ENCODE assay signal across 16 cellular contexts in the genomic region with DNA sequence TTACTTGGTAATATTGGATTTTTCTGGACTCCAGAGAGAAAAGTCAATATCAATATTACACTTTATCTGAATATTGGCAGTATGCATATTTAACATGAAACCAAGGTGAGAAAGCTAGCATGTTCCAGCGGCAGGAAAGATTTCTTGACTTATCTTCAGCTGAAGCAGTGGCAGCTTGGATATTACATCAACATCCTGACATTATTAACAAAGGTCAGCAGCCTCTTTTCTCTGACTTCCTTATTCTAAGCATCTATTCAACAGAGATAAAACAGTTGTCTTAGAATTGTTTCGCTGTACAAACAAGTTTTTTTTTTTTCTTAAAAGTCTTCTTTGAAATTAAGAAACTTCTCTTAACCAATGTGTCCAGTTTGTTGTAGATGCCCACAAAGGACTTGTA. TPM values are rescaled to one million over a fixed set of nuclear protein-coding genes. Genes with fewer than 3 reads are reported as not detected.
DNase-seq lines count a peak whose midpoint lies in the region; ATAC-seq and TF ChIP-seq lines count a peak whose summit lies in the region.
"Had no signal": no experiment of that assay in that cellular context is flagged by ENCODE, and none has a peak within 500 bp of the region (broad histone marks: within the 10 kb centered on the region; RNA-seq: fewer than 3 reads in every experiment).

No MANE protein-coding gene starts in this region.

- H3K36me3 Mint-ChIP-seq in activated naive CD8-positive, alpha-beta T cell treated with anti-CD3 and anti-CD28 coated beads, Interleukin-2, amount 10 ng/mL, durations not matched to agents 7 days and 5 days: no peaks in the 10 kb centered on the region
- H3K36me3 Mint-ChIP-seq in activated naive CD8-positive, alpha-beta T cell treated with anti-CD3 and anti-CD28 coated beads, Interleukin-2, amount 50 U/mL, for 24 hours (ENCODE audit: low read depth): no peaks in the 10 kb centered on the region
- no peaks in the 10 kb centered on the region for H3K36me3 Mint-ChIP-seq in CD4-positive, alpha-beta memory T cell
- H3K36me3 Mint-ChIP-seq: memory B cell had no signal

- H3K4me1 Mint-ChIP-seq in activated naive CD8-positive, alpha-beta T cell treated with anti-CD3 and anti-CD28 coated beads, Interleukin-2, amount 10 ng/mL, durations not matched to agents 7 days and 5 days: peaks cover 13% of the 10 kb centered on the region
- peaks cover 12% of the 10 kb centered on the region for H3K4me1 Mint-ChIP-seq in activated naive CD8-positive, alpha-beta T cell treated with anti-CD3 and anti-CD28 coated beads, Interleukin-2, amount 50 U/mL, for 24 hours
- H3K4me1 Mint-ChIP-seq in CD4-positive, alpha-beta memory T cell: peaks cover 2 to 13% (median 5%) of the 10 kb centered on the region in 4 donors
- H3K4me1 Mint-ChIP-seq: memory B cell had no signal

- DNase-seq in activated naive CD8-positive, alpha-beta T cell treated with anti-CD3 and anti-CD28 coated beads, Interleukin-2, amount 10 ng/mL, durations not matched to agents 7 days and 5 days: no peak
- no peak for DNase-seq in activated naive CD8-positive, alpha-beta T cell treated with anti-CD3 and anti-CD28 coated beads, Interleukin-2, amount 50 U/mL, for 24 hours
- DNase-seq in SK-N-MC (ENCODE audit: low read depth, low spot score) (no peak), fibroblast of villous mesenchyme (ENCODE audit: low read depth) (peak; percentile 56), stomach (no peak), NAMALWA (ENCODE audit: low spot score) (no peak)
- DNase-seq in CD4-positive, alpha-beta memory T cell: no peak
- DNase-seq: activated CD4-positive, alpha-beta T cell treated with anti-CD3 and anti-CD28 coated beads for 4 hours; activated gamma-delta T cell treated with Interleukin-2 at 50 U/mL for 16 hours; cortex of kidney; glutamatergic neuron; NCI-H510A treated with DMSO at 0.1 percent for 48 hours; psoas muscle had no signal

- H3K27ac ChIP-seq in SK-N-MC (no peak overlapping the region), stomach (peak overlapping the region in 3 of 5 donors; percentile 4 to 85 (median 43))
- H3K27ac ChIP-seq in CD4-positive, alpha-beta memory T cell (ENCODE audit: low read depth, low read length): no peak overlapping the region
- H3K27ac ChIP-seq: psoas muscle, thoracic aorta had no signal

- no peaks in the 10 kb centered on the region for H3K27me3 Mint-ChIP-seq in activated naive CD8-positive, alpha-beta T cell treated with anti-CD3 and anti-CD28 coated beads, Interleukin-2, amount 10 ng/mL, durations not matched to agents 7 days and 5 days
- no peaks in the 10 kb centered on the region for H3K27me3 Mint-ChIP-seq in activated naive CD8-positive, alpha-beta T cell treated with anti-CD3 and anti-CD28 coated beads, Interleukin-2, amount 50 U/mL, for 24 hours
- H3K27me3 Mint-ChIP-seq in CD4-positive, alpha-beta memory T cell: peaks cover 0 to 3% of the 10 kb centered on the region in 2 donors

- H3K9me3 ChIP-seq in SK-N-MC (ENCODE audit: low read depth, low read length) (no peaks in the 10 kb centered on the region), stomach (no peaks in the 10 kb centered on the region)
- H3K9me3 ChIP-seq in CD4-positive, alpha-beta memory T cell (ENCODE audit: control insufficient read depth in 1 of 2, low read length in 2 of 2): no peaks in the 10 kb centered on the region
- H3K9me3 ChIP-seq: psoas muscle, thoracic aorta had no signal

- peaks cover 14 to 66% (median 37%) of the 10 kb centered on the region in 4 donors for H3K4me1 ChIP-seq in stomach
- peaks cover 3% of the 10 kb centered on the region for H3K4me1 ChIP-seq in CD4-positive, alpha-beta memory T cell (ENCODE audit: insufficient read depth, low read length)

- TF ChIP-seq EP300 in stomach (IDR thresholded peaks at IDR 0.05): no peak

- POLR2A ChIA-PET in activated naive CD8-positive, alpha-beta T cell treated with anti-CD3 and anti-CD28 coated beads, Interleukin-2, amount 10 ng/mL, durations not matched to agents 7 days and 5 days (lab: Charles Lee): no interaction called here
- POLR2A ChIA-PET in CD4-positive, alpha-beta memory T cell (lab: Charles Lee; ENCODE audit: partially characterized antibody): no interaction called here

- no peaks in the 10 kb centered on the region for H3K36me3 ChIP-seq in SK-N-MC (ENCODE audit: insufficient read depth, low read length)
- no peaks in the 10 kb centered on the region for H3K36me3 ChIP-seq in stomach
- no peaks in the 10 kb centered on the region for H3K36me3 ChIP-seq in CD4-positive, alpha-beta memory T cell (ENCODE audit: insufficient read depth, low read length)
- H3K36me3 ChIP-seq: thoracic aorta had no signal

- no peak for ATAC-seq in activated naive CD8-positive, alpha-beta T cell treated with anti-CD3 and anti-CD28 coated beads, Interleukin-2, amount 10 ng/mL, durations not matched to agents 7 days and 5 days (ENCODE audit: low read depth)
- no peak for ATAC-seq in activated naive CD8-positive, alpha-beta T cell treated with anti-CD3 and anti-CD28 coated beads, Interleukin-2, amount 50 U/mL, for 24 hours
- no peak for ATAC-seq in GM21576 (IDR thresholded peaks at IDR 0.05; ENCODE audit: unreplicated experiment)
- ATAC-seq: psoas muscle had no signal

- H3K9ac ChIP-seq in SK-N-MC (ENCODE audit: insufficient read length): peak overlapping the region; percentile 16

- H3K4me3 Mint-ChIP-seq in activated naive CD8-positive, alpha-beta T cell treated with anti-CD3 and anti-CD28 coated beads, Interleukin-2, amount 10 ng/mL, durations not matched to agents 7 days and 5 days: peak overlapping the region; percentile 15
- no peak overlapping the region for H3K4me3 Mint-ChIP-seq in activated naive CD8-positive, alpha-beta T cell treated with anti-CD3 and anti-CD28 coated beads, Interleukin-2, amount 50 U/mL, for 24 hours
- no peak overlapping the region for H3K4me3 Mint-ChIP-seq in CD4-positive, alpha-beta memory T cell
- H3K4me3 Mint-ChIP-seq: memory B cell had no signal

- no peaks in the 10 kb centered on the region for H3K9me3 Mint-ChIP-seq in activated naive CD8-positive, alpha-beta T cell treated with anti-CD3 and anti-CD28 coated beads, Interleukin-2, amount 10 ng/mL, durations not matched to agents 7 days and 5 days
- H3K9me3 Mint-ChIP-seq in activated naive CD8-positive, alpha-beta T cell treated with anti-CD3 and anti-CD28 coated beads, Interleukin-2, amount 50 U/mL, for 24 hours: no peaks in the 10 kb centered on the region
- no peaks in the 10 kb centered on the region for H3K9me3 Mint-ChIP-seq in CD4-positive, alpha-beta memory T cell
- H3K9me3 Mint-ChIP-seq: memory B cell had no signal

- WGBS in stomach, 5 donors: 30 to 42% (median 32%) methylated on average over 2 of the region's 2 CpGs

- no peaks in the 10 kb centered on the region for H3K27me3 ChIP-seq in stomach
- H3K27me3 ChIP-seq in CD4-positive, alpha-beta memory T cell (ENCODE audit: insufficient read depth, low read length): no peaks in the 10 kb centered on the region

- no peak for TF ChIP-seq POLR2A in stomach (IDR thresholded peaks at IDR 0.05)

- CTCF ChIA-PET in CD4-positive, alpha-beta memory T cell (lab: Charles Lee; ENCODE audit: partially characterized antibody): no interaction called here

- H3K27ac Mint-ChIP-seq in activated naive CD8-positive, alpha-beta T cell treated with anti-CD3 and anti-CD28 coated beads, Interleukin-2, amount 10 ng/mL, durations not matched to agents 7 days and 5 days: no peak overlapping the region
- H3K27ac Mint-ChIP-seq in activated naive CD8-positive, alpha-beta T cell treated with anti-CD3 and anti-CD28 coated beads, Interleukin-2, amount 50 U/mL, for 24 hours: no peak overlapping the region
- H3K27ac Mint-ChIP-seq in CD4-positive, alpha-beta memory T cell: no peak overlapping the region
- H3K27ac Mint-ChIP-seq: memory B cell had no signal

- intact Hi-C loops in stomach (cut with DNase I; ENCODE audit: low total_unique reads): no loop called here
- intact Hi-C loops in CD4-positive, alpha-beta memory T cell (cut with micrococcal nuclease): no loop called here

- no peak for TF ChIP-seq CTCF in fibroblast of villous mesenchyme (IDR thresholded peaks at IDR 0.05; ENCODE audit: insufficient read depth, low read depth, low read length)
- TF ChIP-seq CTCF in stomach (IDR thresholded peaks at IDR 0.05): no peak

- H3K4me3 ChIP-seq in SK-N-MC (peak overlapping the region; percentile 34; the same call in 1 of the 2 replicates), fibroblast of villous mesenchyme (ENCODE audit: low read depth, low read length) (peak overlapping the region; percentile 19), stomach (no peak overlapping the region)
- H3K4me3 ChIP-seq in CD4-positive, alpha-beta memory T cell (ENCODE audit: low read length in 2 of 2): no peak overlapping the region
- H3K4me3 ChIP-seq: psoas muscle, thoracic aorta had no signal

RNA-seq across cellular contexts. Expression of gene DCBLD1, which starts 11.8 kb away (rescaled TPM):
- total RNA-seq in activated naive CD8-positive, alpha-beta T cell treated with anti-CD3 and anti-CD28 coated beads, Interleukin-2, amount 10 ng/mL, durations not matched to agents 7 days and 5 days: 1 to 10 TPM; 5.6 to 6.2 TPM
- 39.0 and 69.1 TPM in 2 replicates for total RNA-seq in fibroblast of villous mesenchyme
- total RNA-seq in stomach: 10 to 100 TPM in 4 of 5 donors, 1 to 10 TPM in 1; 3.6 to 28.5 (median 10.5) TPM
- 1 to 10 TPM; 3.4 to 8.0 (median 3.7) TPM for polyA plus RNA-seq in stomach
- total RNA-seq in CD4-positive, alpha-beta memory T cell: 1 to 10 TPM; 8.7 to 9.7 TPM
- 1 to 10 TPM; 1.4 to 2.6 TPM for polyA plus RNA-seq in CD4-positive, alpha-beta memory T cell

Comparison
In these comparisons a context has a peak if more than half of its experiments do, and no peak if none do; other contexts are left out.
1. H3K27ac ChIP-seq: peak in stomach (3 of 5); none in SK-N-MC (single experiment) and CD4-positive, alpha-beta memory T cell (single experiment).
2. H3K4me3 ChIP-seq: peak in SK-N-MC (single experiment) and fibroblast of villous mesenchyme (single experiment); none in stomach (0 of 4) and CD4-positive, alpha-beta memory T cell (0 of 2).